Comparison of ENCODE assay signal across 16 cellular contexts in genomic region chr17:43356450-43356849, GRCh38.
"Had no signal": no experiment of that assay in that cellular context is flagged by ENCODE, and none has a peak within 500 bp of the region (broad histone marks: within the 10 kb centered on the region; RNA-seq: fewer than 3 reads in every experiment).

No MANE protein-coding gene starts in this region.

- H3K9me3 ChIP-seq: left lung, prostate gland, sigmoid colon, thyroid gland had no signal

- DNase-seq: activated CD4-positive, alpha-beta memory T cell treated with anti-CD3 and anti-CD28 coated beads, Interleukin-2, amount 10 ng/mL, durations not matched to agents 7 days and 5 days; activated CD4-positive, alpha-beta T cell treated with anti-CD3 and anti-CD28 coated beads for 4 hours; activated naive CD4-positive, alpha-beta T cell treated with anti-CD3 and anti-CD28 coated beads, Interleukin-2, amount 10 ng/mL, durations not matched to agents 7 days and 5 days; activated T-cell treated with anti-CD3 and anti-CD28 coated beads, Interleukin-2, amount 50 U/mL, for 24 hours; hippocampal formation; kidney; left lung; naive thymus-derived CD8-positive, alpha-beta T cell; sigmoid colon; stimulated activated CD4-positive, alpha-beta T cell treated with anti-CD3 and anti-CD28 coated beads, Interleukin-2, amount 100 ng/mL, for 48 hours; stimulated activated naive B cell treated with anti-CD40 and anti-IgM and Interleukin-4, amounts not matched to agents 10 μg/mL and 1 μg/mL and 100 μg/mL, for 72 hours; T-helper 17 cell; thyroid gland had no signal

- H3K4me3 ChIP-seq: cardiac muscle cell, left lung, prostate gland, sigmoid colon, thyroid gland had no signal

- H3K27me3 ChIP-seq: cardiac muscle cell, left lung, sigmoid colon, thyroid gland had no signal

- H3K27me3 Mint-ChIP-seq: activated T-cell treated with anti-CD3 and anti-CD28 coated beads, Interleukin-2, amount 50 U/mL, for 24 hours; T-helper 17 cell had no signal

- H3K36me3 ChIP-seq: cardiac muscle cell, left lung, prostate gland, sigmoid colon, thyroid gland had no signal

- H3K9me3 Mint-ChIP-seq: activated T-cell treated with anti-CD3 and anti-CD28 coated beads, Interleukin-2, amount 50 U/mL, for 24 hours; naive thymus-derived CD8-positive, alpha-beta T cell had no signal

- ATAC-seq: left lung; naive thymus-derived CD8-positive, alpha-beta T cell; stimulated activated naive B cell treated with anti-CD40 and anti-IgM and Interleukin-4, amounts not matched to agents 10 μg/mL and 1 μg/mL and 100 μg/mL, for 72 hours; T-helper 17 cell; WTC11 had no signal

- H3K27ac Mint-ChIP-seq: activated CD4-positive, alpha-beta memory T cell treated with anti-CD3 and anti-CD28 coated beads, Interleukin-2, amount 10 ng/mL, durations not matched to agents 7 days and 5 days; activated naive CD4-positive, alpha-beta T cell treated with anti-CD3 and anti-CD28 coated beads, Interleukin-2, amount 10 ng/mL, durations not matched to agents 7 days and 5 days; activated T-cell treated with anti-CD3 and anti-CD28 coated beads, Interleukin-2, amount 50 U/mL, for 24 hours; stimulated activated naive B cell treated with anti-CD40 and anti-IgM and Interleukin-4, amounts not matched to agents 10 μg/mL and 1 μg/mL and 100 μg/mL, for 72 hours; T-helper 17 cell; WTC11 had no signal

- H3K4me3 Mint-ChIP-seq: activated CD4-positive, alpha-beta memory T cell treated with anti-CD3 and anti-CD28 coated beads, Interleukin-2, amount 10 ng/mL, durations not matched to agents 7 days and 5 days; activated naive CD4-positive, alpha-beta T cell treated with anti-CD3 and anti-CD28 coated beads, Interleukin-2, amount 10 ng/mL, durations not matched to agents 7 days and 5 days; activated T-cell treated with anti-CD3 and anti-CD28 coated beads, Interleukin-2, amount 50 U/mL, for 24 hours; stimulated activated naive B cell treated with anti-CD40 and anti-IgM and Interleukin-4, amounts not matched to agents 10 μg/mL and 1 μg/mL and 100 μg/mL, for 72 hours; T-helper 17 cell; WTC11 had no signal

- H3K27ac ChIP-seq: cardiac muscle cell, left lung, prostate gland, sigmoid colon, thyroid gland had no signal
